Comparison of ENCODE assay signal across 12 cellular contexts in the genomic region with DNA sequence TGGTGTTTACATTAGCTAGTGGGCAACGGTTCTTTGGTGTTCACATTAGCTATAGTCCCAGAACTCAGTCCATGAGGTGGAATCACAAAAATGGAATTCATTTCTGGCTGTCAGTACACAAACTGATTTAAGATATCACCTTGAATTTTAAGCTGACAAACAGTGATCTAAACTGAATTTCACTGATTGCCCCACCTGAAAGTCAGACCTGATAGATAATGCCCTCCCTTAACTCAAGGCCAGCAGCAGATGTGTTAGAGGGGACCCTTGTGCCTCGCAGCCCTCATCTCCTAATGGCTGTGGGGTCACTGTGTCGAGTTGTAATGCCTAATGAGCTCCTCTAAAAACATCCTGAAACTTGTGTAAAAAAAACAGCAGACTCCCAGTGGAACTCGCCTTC. TPM values are rescaled to one million over a fixed set of nuclear protein-coding genes. Genes with fewer than 3 reads are reported as not detected.
DNase-seq lines count a peak whose midpoint lies in the region; ATAC-seq and TF ChIP-seq lines count a peak whose summit lies in the region.
"Had no signal": no experiment of that assay in that cellular context is flagged by ENCODE, and none has a peak within 500 bp of the region (broad histone marks: within the 10 kb centered on the region; RNA-seq: fewer than 3 reads in every experiment).

No MANE protein-coding gene starts in this region.

- H3K4me3 ChIP-seq in cardiac muscle cell: no peak overlapping the region
- no peak overlapping the region for H3K4me3 ChIP-seq in right atrium auricular region
- H3K4me3 ChIP-seq in upper lobe of right lung: no peak overlapping the region
- H3K4me3 ChIP-seq: ovary, SK-N-MC had no signal

- H3K36me3 ChIP-seq in cardiac muscle cell (peaks cover 3% of the 10 kb centered on the region), right atrium auricular region (peaks cover 5% of the 10 kb centered on the region), upper lobe of right lung (peaks cover 23% of the 10 kb centered on the region)
- H3K36me3 ChIP-seq: ovary had no signal

- H3K9me3 Mint-ChIP-seq in activated T-helper 17 cell treated with anti-CD3 and anti-CD28 coated beads, Interleukin-2, amount 50 U/mL, for 72 hours: peaks cover 6% of the 10 kb centered on the region
- H3K9me3 Mint-ChIP-seq in immature natural killer cell: peaks cover 0 to 5% (median 2%) of the 10 kb centered on the region in 6 donors

- H3K4me3 Mint-ChIP-seq in activated T-helper 17 cell treated with anti-CD3 and anti-CD28 coated beads, Interleukin-2, amount 50 U/mL, for 72 hours: peak overlapping the region; percentile 90
- peak overlapping the region; percentile 27 to 91 (median 53) for H3K4me3 Mint-ChIP-seq in immature natural killer cell

- H3K27me3 ChIP-seq in cardiac muscle cell (no peaks in the 10 kb centered on the region), right atrium auricular region (no peaks in the 10 kb centered on the region), upper lobe of right lung (no peaks in the 10 kb centered on the region)
- H3K27me3 ChIP-seq: ovary had no signal

- H3K4me1 ChIP-seq in cardiac muscle cell (ENCODE audit: low read depth) (peaks cover 32% of the 10 kb centered on the region), right atrium auricular region (peaks cover 0 to 82% of the 10 kb centered on the region in 2 donors), upper lobe of right lung (peaks cover 73% of the 10 kb centered on the region)

- peaks cover 100% of the 10 kb centered on the region for H3K36me3 Mint-ChIP-seq in activated T-helper 17 cell treated with anti-CD3 and anti-CD28 coated beads, Interleukin-2, amount 50 U/mL, for 72 hours (ENCODE audit: low read depth)
- peaks cover 13 to 20% (median 15%) of the 10 kb centered on the region in 3 donors for H3K36me3 Mint-ChIP-seq in immature natural killer cell

- no peak for TF ChIP-seq CTCF in cardiac muscle cell (IDR thresholded peaks at IDR 0.05; ENCODE audit: low read depth, low read length)
- TF ChIP-seq CTCF in right atrium auricular region (IDR thresholded peaks at IDR 0.05): no peak
- TF ChIP-seq CTCF in upper lobe of right lung (IDR thresholded peaks at IDR 0.05): no peak

- H3K27me3 Mint-ChIP-seq in activated T-helper 17 cell treated with anti-CD3 and anti-CD28 coated beads, Interleukin-2, amount 50 U/mL, for 72 hours: no peaks in the 10 kb centered on the region
- H3K27me3 Mint-ChIP-seq in immature natural killer cell (ENCODE audit: low read depth in 3 of 3): peaks cover 6 to 24% (median 9%) of the 10 kb centered on the region in 3 donors

- no peak for ATAC-seq in activated T-helper 17 cell treated with anti-CD3 and anti-CD28 coated beads, Interleukin-2, amount 50 U/mL, for 72 hours (replicated peaks)
- ATAC-seq in upper lobe of right lung: no peak
- no peak for ATAC-seq in HG03565 (IDR thresholded peaks at IDR 0.05; ENCODE audit: unreplicated experiment)
- ATAC-seq in HG02642 (IDR thresholded peaks at IDR 0.05; ENCODE audit: poor library complexity, unreplicated experiment): no peak

- intact Hi-C loops in upper lobe of right lung (cut with DNase I): no loop called here

- H3K9me3 ChIP-seq in cardiac muscle cell (ENCODE audit: low read depth): no peaks in the 10 kb centered on the region
- H3K9me3 ChIP-seq in right atrium auricular region: peaks cover 0 to 14% of the 10 kb centered on the region in 2 donors
- peaks cover 5% of the 10 kb centered on the region for H3K9me3 ChIP-seq in upper lobe of right lung
- H3K9me3 ChIP-seq: ovary had no signal

- DNase-seq in cardiac muscle cell (ENCODE audit: low read depth in 1 of 2, low spot score in 1 of 2) (no peak), right atrium auricular region (ENCODE audit: low spot score) (no peak), immature natural killer cell (no peak), upper lobe of right lung (peak; percentile 6), NCI-H226 (no peak)
- DNase-seq: activated CD8-positive, alpha-beta memory T cell treated with anti-CD3 and anti-CD28 coated beads, Interleukin-2, amount 50 U/mL, for 4 hours; NCI-H1105 treated with DMSO at 0.1 percent for 48 hours had no signal

- H3K27ac Mint-ChIP-seq in activated T-helper 17 cell treated with anti-CD3 and anti-CD28 coated beads, Interleukin-2, amount 50 U/mL, for 72 hours: peak overlapping the region; percentile 20
- peak overlapping the region; percentile 67 to 95 (median 84) for H3K27ac Mint-ChIP-seq in immature natural killer cell

- H3K27ac ChIP-seq in cardiac muscle cell (peak overlapping the region; percentile 23), right atrium auricular region (no peak overlapping the region), upper lobe of right lung (no peak overlapping the region)
- H3K27ac ChIP-seq: ovary, SK-N-MC had no signal

- H3K4me1 Mint-ChIP-seq in activated T-helper 17 cell treated with anti-CD3 and anti-CD28 coated beads, Interleukin-2, amount 50 U/mL, for 72 hours: peaks cover 51% of the 10 kb centered on the region
- peaks cover 94 to 96% of the 10 kb centered on the region in 2 donors for H3K4me1 Mint-ChIP-seq in immature natural killer cell

RNA-seq across cellular contexts. Expression of a gene that starts 8.6 kb away (rescaled TPM):
- total RNA-seq in cardiac muscle cell: 421 and 499 TPM in 2 replicates
- 662 and 732 TPM in 2 replicates for polyA plus RNA-seq in cardiac muscle cell
- total RNA-seq in right atrium auricular region: 100 to 1,000 TPM; 375 to 422 TPM
- 100 to 1,000 TPM; 288 to 364 TPM for total RNA-seq in activated T-helper 17 cell treated with anti-CD3 and anti-CD28 coated beads, Interleukin-2, amount 50 U/mL, for 72 hours
- 100 to 1,000 TPM; 533 to 916 (median 674) TPM for polyA plus RNA-seq in immature natural killer cell
- total RNA-seq in upper lobe of right lung: 397 TPM

RNA-seq across cellular contexts. Expression of a gene that starts 12.0 kb away (rescaled TPM):
- total RNA-seq in cardiac muscle cell (27.7 and 43.7 TPM in 2 replicates), right atrium auricular region (1 to 10 TPM; 4.5 to 4.9 TPM), upper lobe of right lung (12.5 TPM)
- polyA plus RNA-seq in cardiac muscle cell (36.2 and 37.2 TPM in 2 replicates), immature natural killer cell (10 to 100 TPM in 2 of 3 donors, 1 to 10 TPM in 1; 1.8 to 21.7 (median 16.6) TPM)
- total RNA-seq in activated T-helper 17 cell treated with anti-CD3 and anti-CD28 coated beads, Interleukin-2, amount 50 U/mL, for 72 hours: 10 to 100 TPM; 18.3 TPM

RNA-seq across cellular contexts. Expression of a gene that starts 18.0 kb away (rescaled TPM):
- total RNA-seq in cardiac muscle cell (106 and 139 TPM in 2 replicates), right atrium auricular region (10 to 100 TPM; 76.6 to 81.2 TPM), upper lobe of right lung (39.9 TPM)
- polyA plus RNA-seq in cardiac muscle cell (144 and 193 TPM in 2 replicates), immature natural killer cell (100 to 1,000 TPM; 125 to 230 (median 129) TPM)
- 10 to 100 TPM; 42.3 to 48.6 TPM for total RNA-seq in activated T-helper 17 cell treated with anti-CD3 and anti-CD28 coated beads, Interleukin-2, amount 50 U/mL, for 72 hours

RNA-seq across cellular contexts. Expression of a gene that starts 49.0 kb away (rescaled TPM):
- total RNA-seq in cardiac muscle cell: 354 and 408 TPM in 2 replicates
- 394 and 450 TPM in 2 replicates for polyA plus RNA-seq in cardiac muscle cell
- 100 to 1,000 TPM; 179 to 277 TPM for total RNA-seq in right atrium auricular region
- total RNA-seq in activated T-helper 17 cell treated with anti-CD3 and anti-CD28 coated beads, Interleukin-2, amount 50 U/mL, for 72 hours: 100 to 1,000 TPM; 284 to 285 TPM
- polyA plus RNA-seq in immature natural killer cell: 100 to 1,000 TPM; 516 to 803 (median 763) TPM
- 203 TPM for total RNA-seq in upper lobe of right lung

RNA-seq across cellular contexts. Expression of a gene that starts 58.6 kb away (rescaled TPM):
- total RNA-seq in cardiac muscle cell (0.51 and 0.88 TPM in 2 replicates), right atrium auricular region (1 to 10 TPM in 1 of 2 donors, under 1 TPM in 1; 0.93 to 2.3 TPM), upper lobe of right lung (6.9 TPM)
- polyA plus RNA-seq in cardiac muscle cell (0.10 and 0.13 TPM in 2 replicates), immature natural killer cell (not detected)
- total RNA-seq in activated T-helper 17 cell treated with anti-CD3 and anti-CD28 coated beads, Interleukin-2, amount 50 U/mL, for 72 hours: under 1 TPM; 0.43 to 0.61 TPM
